8 cellular contexts compared by ENCODE assay signal in genomic region chr14:50668852-50669194, GRCh38. TPM values are rescaled to one million over a fixed set of nuclear protein-coding genes. Genes with fewer than 3 reads are reported as not detected.
DNase-seq lines count a peak whose midpoint lies in the region; ATAC-seq, FAIRE-seq and TF ChIP-seq lines count a peak whose summit lies in the region.

No MANE protein-coding gene starts in this region.

- intact Hi-C loops in esophagus squamous epithelium (cut with DNase I) (no loop called here), pancreas (cut with DNase I) (no loop called here)

- H3K4me1 ChIP-seq in BE2C (no peaks in the 10 kb centered on the region; the same call in 1 of the 2 replicates), NT2/D1 (ENCODE audit: insufficient read depth, insufficient read length) (peaks cover 2% of the 10 kb centered on the region), esophagus squamous epithelium (peaks cover 0 to 42% (median 0%) of the 10 kb centered on the region in 3 donors), pancreas (peaks cover 4 to 14% (median 11%) of the 10 kb centered on the region in 3 donors)

- H3K27me3 ChIP-seq in BE2C (no peaks in the 10 kb centered on the region), NT2/D1 (ENCODE audit: insufficient read depth, insufficient read length) (no peaks in the 10 kb centered on the region), esophagus squamous epithelium (no peaks in the 10 kb centered on the region), pancreas (no peaks in the 10 kb centered on the region)

- WGBS in esophagus squamous epithelium, 2 donors = 3 to 6% methylated on average over 6 of the region's 6 CpGs
- WGBS in pancreas, 2 donors = 1% methylated on average over 6 of the region's 6 CpGs

- DNase-seq in BE2C (no peak), NT2/D1 (ENCODE audit: low read depth, low spot score) (no peak), esophagus squamous epithelium (lab: John Stamatoyannopoulos, UW) (no peak), pancreas (no peak), GM13977 (ENCODE audit: low spot score) (no peak), EL (no peak), NCI-H2227 treated with DMSO at 0.1 percent for 48 hours (lab: John Stamatoyannopoulos, UW) (no peak)

- FAIRE-seq in pancreas (lab: Jason Lieb, UNC) = peak; percentile 74

- H3K9ac ChIP-seq in NT2/D1 (ENCODE audit: insufficient read length, low read depth) = peak overlapping the region; percentile 85

- peak overlapping the region; percentile 90 to 96 (median 92) for H3K27ac ChIP-seq in esophagus squamous epithelium
- H3K27ac ChIP-seq in pancreas = peak overlapping the region; percentile 92 to 99 (median 98)

- no peaks in the 10 kb centered on the region for H3K36me3 ChIP-seq in BE2C
- peaks cover 7% of the 10 kb centered on the region for H3K36me3 ChIP-seq in NT2/D1 (ENCODE audit: insufficient read depth, insufficient read length, low read length)
- H3K36me3 ChIP-seq in esophagus squamous epithelium = peaks cover 0 to 9% (median 0%) of the 10 kb centered on the region in 3 donors
- H3K36me3 ChIP-seq in pancreas = peaks cover 0 to 9% (median 0%) of the 10 kb centered on the region in 3 donors

- no peaks in the 10 kb centered on the region for H3K9me3 ChIP-seq in BE2C
- no peaks in the 10 kb centered on the region for H3K9me3 ChIP-seq in NT2/D1 (ENCODE audit: insufficient read depth, low read length)
- no peaks in the 10 kb centered on the region for H3K9me3 ChIP-seq in esophagus squamous epithelium
- no peaks in the 10 kb centered on the region for H3K9me3 ChIP-seq in pancreas

- in situ Hi-C loops in GM13977 (cut with MboI; ENCODE audit: low pct_unique_long_range_greater_than_20kb, low sequenced_read_pairs, unreplicated experiment) = no loop called here

- ATAC-seq in pancreas (peak in 3 of 4 donors; percentile 1 to 13 (median 3)), GM19023 (IDR thresholded peaks at IDR 0.05; ENCODE audit: unreplicated experiment) (no peak)

- no peak for TF ChIP-seq POLR2A in esophagus squamous epithelium (IDR thresholded peaks at IDR 0.05)

- no peak for TF ChIP-seq CTCF in BE2C (IDR thresholded peaks at IDR 0.05; ENCODE audit: low read depth, low read length)
- no peak for TF ChIP-seq CTCF in esophagus squamous epithelium (IDR thresholded peaks at IDR 0.05)
- TF ChIP-seq CTCF in pancreas (IDR thresholded peaks at IDR 0.05) = no peak
- no peak for TF ChIP-seq CTCF in GM13977 (IDR thresholded peaks at IDR 0.05; ENCODE audit: extremely low read depth, insufficient read depth, missing control alignments)

- H3K4me3 ChIP-seq in BE2C (ENCODE audit: low read depth, low read length) = peak overlapping the region; percentile 81
- peak overlapping the region; percentile 69 for H3K4me3 ChIP-seq in NT2/D1 (ENCODE audit: insufficient read length, low read depth)
- peak overlapping the region; percentile 59 to 81 (median 80) for H3K4me3 ChIP-seq in esophagus squamous epithelium
- H3K4me3 ChIP-seq in pancreas = peak overlapping the region; percentile 68 to 96 (median 89)

RNA-seq across cellular contexts. Expression of gene SAV1, which starts 0.7 kb away (rescaled TPM):
- polyA plus RNA-seq in BE2C (2012; ENCODE audit: insufficient read depth, insufficient read length, low read depth) = 15.1 TPM
- total RNA-seq in esophagus squamous epithelium = 10 to 100 TPM; 13.5 to 25.0 (median 19.2) TPM
- 10 to 100 TPM; 32.6 to 49.2 (median 38.5) TPM for total RNA-seq in pancreas
- 10 to 100 TPM; 14.8 to 19.5 TPM for polyA plus RNA-seq in pancreas
